Comparison of ENCODE assay signal across 8 cellular contexts in genomic region chr3:57007513-57008415, GRCh38. TPM values are rescaled to one million over a fixed set of nuclear protein-coding genes. Genes with fewer than 3 reads are reported as not detected.
DNase-seq lines count a peak whose midpoint lies in the region; ATAC-seq, FAIRE-seq and TF ChIP-seq lines count a peak whose summit lies in the region.

No MANE protein-coding gene starts in this region.

- H3K27ac ChIP-seq in SK-N-SH (ENCODE audit: low read depth in 2 of 2, low read length in 1 of 2) (peak overlapping the region; percentile 84 to 85), fibroblast of lung (ENCODE audit: insufficient read depth, low read length) (peak overlapping the region; percentile 85), osteoblast (ENCODE audit: low read depth, low read length) (peak overlapping the region; percentile 78)

- H3K36me3 ChIP-seq in SK-N-SH (replicated peaks in 1 of 2; ENCODE audit: control insufficient read depth in 1 of 2, insufficient read depth in 2 of 2, low read length in 1 of 2): no peaks in the 10 kb centered on the region
- no peaks in the 10 kb centered on the region for H3K36me3 ChIP-seq in fibroblast of lung (ENCODE audit: control insufficient read depth, insufficient read depth, low read length)
- no peaks in the 10 kb centered on the region for H3K36me3 ChIP-seq in osteoblast (ENCODE audit: insufficient read depth, low read length)

- H3K79me2 ChIP-seq in SK-N-SH (ENCODE audit: insufficient read depth) (no peaks in the 10 kb centered on the region; the same call in 1 of the 2 replicates), fibroblast of lung (ENCODE audit: control insufficient read depth, insufficient read depth, low read length) (no peaks in the 10 kb centered on the region), osteoblast (ENCODE audit: insufficient read depth, low read length) (no peaks in the 10 kb centered on the region)

- POLR2A ChIA-PET in SK-N-SH (lab: Yijun Ruan, JAX): interaction anchor here (0.6 kb wide), 1 partner anchor 75 kb away, joined by 4 read pairs; no protein-coding TSS in a partner anchor

- no peaks in the 10 kb centered on the region for H4K20me1 ChIP-seq in SK-N-SH (ENCODE audit: insufficient read depth)
- no peaks in the 10 kb centered on the region for H4K20me1 ChIP-seq in fibroblast of lung (ENCODE audit: control insufficient read depth, extremely low read depth, insufficient read depth, low read length)
- no peaks in the 10 kb centered on the region for H4K20me1 ChIP-seq in osteoblast (ENCODE audit: insufficient read depth, low read length)

- H3K9ac ChIP-seq in SK-N-SH: peak overlapping the region; percentile 53
- no peak overlapping the region for H3K9ac ChIP-seq in fibroblast of lung (ENCODE audit: insufficient read depth, low read length)

- CTCF ChIA-PET in SK-N-SH (lab: Yijun Ruan, JAX): interaction anchor here (0.6 to 6.7 kb wide), 6 partner anchors 12 to 305 kb away, joined by 3 to 57 read pairs (median 3); partner anchors contain the start of gene ARHGEF3

- peaks cover 19 to 42% of the 10 kb centered on the region in 2 experiments for H3K4me1 ChIP-seq in SK-N-SH (ENCODE audit: control insufficient read depth in 1 of 2, insufficient read depth in 2 of 2, low read depth in 1 of 2, low read length in 1 of 2)
- peaks cover 13% of the 10 kb centered on the region for H3K4me1 ChIP-seq in fibroblast of lung (ENCODE audit: control insufficient read depth, extremely low read depth, insufficient read depth, low read length)
- peaks cover 28% of the 10 kb centered on the region for H3K4me1 ChIP-seq in osteoblast (ENCODE audit: insufficient read depth, low read length)

- DNase-seq in ELF-1 (ENCODE audit: low read depth, low spot score) (peak; percentile 78), SK-N-SH (no peak), fibroblast of lung (ENCODE audit: low read depth in 2 of 2) (peak; percentile 91 to 92), osteoblast (ENCODE audit: insufficient read length, low spot score, missing footprints) (peak; percentile 96), frontal cortex (ENCODE audit: low spot score in 2 of 2) (no peak), SIG-M5 treated with dmso at 0.1 percent for 504 hours (lab: John Stamatoyannopoulos, UW; ENCODE audit: unreplicated experiment) (no peak), NK-92 (lab: John Stamatoyannopoulos, UW; ENCODE audit: unreplicated experiment) (no peak)

- no peak; the same call in 1 of the 2 replicates for TF ChIP-seq RAD21 in SK-N-SH (IDR thresholded peaks at IDR 0.05; ENCODE audit: low read length)

- H3K9me3 ChIP-seq in SK-N-SH (no peaks in the 10 kb centered on the region), fibroblast of lung (ENCODE audit: control insufficient read depth, insufficient read depth, low read depth, low read length) (no peaks in the 10 kb centered on the region), osteoblast (ENCODE audit: low read depth, low read length) (peaks cover 2% of the 10 kb centered on the region)

- peak in 1 of 2 experiments; percentile 32; a peak in 1 of 4 replicates for TF ChIP-seq EP300 in SK-N-SH (IDR thresholded peaks at IDR 0.05; ENCODE audit: borderline replicate concordance in 1 of 2, low read depth in 1 of 2, low read length in 1 of 2)

- H2AFZ ChIP-seq in SK-N-SH (ENCODE audit: low read depth) (peak overlapping the region; percentile 91), fibroblast of lung (ENCODE audit: low read length) (peak overlapping the region; percentile 50), osteoblast (ENCODE audit: low read length) (peak overlapping the region; percentile 77)

- H3K4me2 ChIP-seq in SK-N-SH: peak overlapping the region; percentile 78
- peak overlapping the region; percentile 78 for H3K4me2 ChIP-seq in fibroblast of lung (ENCODE audit: extremely low read depth, insufficient read depth, low read length)
- H3K4me2 ChIP-seq in osteoblast (ENCODE audit: insufficient read depth, low read length): peak overlapping the region; percentile 72

- WGBS in SK-N-SH (ENCODE audit: low lambda C conversion rate): 39% methylated on average over 16 of the region's 18 CpGs

- ATAC-seq in HG03108 (IDR thresholded peaks at IDR 0.05; ENCODE audit: unreplicated experiment): no peak

- H3K9me2 ChIP-seq in SK-N-SH: no peaks in the 10 kb centered on the region

- peaks cover 16% of the 10 kb centered on the region for H3F3A ChIP-seq in SK-N-SH (replicated peaks; ENCODE audit: insufficient read depth)

- TF ChIP-seq CTCF in SK-N-SH (IDR thresholded peaks at IDR 0.05) (no peak), fibroblast of lung (conservative IDR thresholded peaks at IDR 0.05 in 1 of 2, IDR thresholded peaks at IDR 0.05 in 1 of 2; ENCODE audit: low read depth in 1 of 2, low read length in 2 of 2) (no peak), osteoblast (IDR thresholded peaks at IDR 0.05; ENCODE audit: extremely low read depth, low read depth, low read length) (no peak)

- no peak for FAIRE-seq in frontal cortex (lab: Jason Lieb, UNC)

- H3K27me3 ChIP-seq in SK-N-SH (ENCODE audit: insufficient read depth) (no peaks in the 10 kb centered on the region), fibroblast of lung (ENCODE audit: control insufficient read depth, insufficient read depth, low read length) (no peaks in the 10 kb centered on the region), osteoblast (ENCODE audit: insufficient read depth, low read length) (no peaks in the 10 kb centered on the region)

- H3K4me3 ChIP-seq in SK-N-SH (ENCODE audit: low read depth in 2 of 2, low read length in 1 of 2) (peak overlapping the region in 1 of 2 experiments; percentile 38; a peak in 2 of 4 replicates), fibroblast of lung (replicated peaks in 1 of 4; ENCODE audit: control extremely low read depth in 1 of 4, insufficient read depth in 1 of 4, low read depth in 3 of 4, low read length in 4 of 4) (peak overlapping the region; percentile 12 to 22 (median 16)), osteoblast (ENCODE audit: insufficient read depth, low read length) (peak overlapping the region; percentile 32)

TF ChIP-seq in SK-N-SH, 30 proteins besides CTCF, POLR2A, EP300 and RAD21:
- TF ChIP-seq CHD2 (IDR thresholded peaks at IDR 0.05; ENCODE audit: low read length, partially characterized antibody) (no peak), NFIC (IDR thresholded peaks at IDR 0.05; ENCODE audit: borderline replicate concordance) (peak; percentile 26; the same call in 1 of the 2 replicates), PBX3 (IDR thresholded peaks at IDR 0.05) (peak; percentile 63), IRF3 (IDR thresholded peaks at IDR 0.05; ENCODE audit: low read depth, low read length) (no peak), FOXM1 (IDR thresholded peaks at IDR 0.05; ENCODE audit: low read depth) (no peak), POLR2AphosphoS5 (IDR thresholded peaks at IDR 0.05; ENCODE audit: low read depth, low read length) (0 out of 2 replicates have a peak, but pooled peaks have one; percentile 23), USF1 (IDR thresholded peaks at IDR 0.05; ENCODE audit: borderline replicate concordance, low read depth) (0 out of 2 replicates have a peak, but pooled peaks have one; percentile 37), MXI1 (IDR thresholded peaks at IDR 0.05; ENCODE audit: low read depth, low read length) (0 out of 2 replicates have a peak, but pooled peaks have one; percentile 24), MAX (IDR thresholded peaks at IDR 0.05; ENCODE audit: low read depth) (peak; percentile 85; the same call in 1 of the 2 replicates), FOXJ3 (CRISPR knock-in tag; IDR thresholded peaks at IDR 0.05) (no peak), TCF12 (IDR thresholded peaks at IDR 0.05) (peak; percentile 68), TAF1 (IDR thresholded peaks at IDR 0.05; ENCODE audit: borderline replicate concordance, low read depth, low read length) (peak; percentile 41; the same call in 1 of the 2 replicates), ELF1 (IDR thresholded peaks at IDR 0.05) (peak; percentile 72), FOSL2 (IDR thresholded peaks at IDR 0.05; ENCODE audit: borderline replicate concordance, low read depth) (peak; percentile 91), JUND (IDR thresholded peaks at IDR 0.05) (peak; percentile 87)

RNA-seq across cellular contexts. Expression of gene SPATA12, which starts 52.7 kb away (rescaled TPM):
- 0.24 and 0.33 TPM in 2 replicates for polyA plus RNA-seq in SK-N-SH (2012; rRNA removed)
- 0.29 and 0.32 TPM in 2 replicates for polyA plus RNA-seq in SK-N-SH (2012; cell fraction: cytosol; rRNA removed)
- 0.13 and 0.24 TPM in 2 replicates for polyA plus RNA-seq in SK-N-SH (2012; cell fraction: nucleus; rRNA removed)
- total RNA-seq in fibroblast of lung: not detected in 2 replicates
- 0.02 TPM in 1 of 2 replicates, not detected in the other for polyA plus RNA-seq in fibroblast of lung
- polyA plus RNA-seq in fibroblast of lung (2012): 0.06 TPM in 1 of 2 replicates, not detected in the other
- not detected in 2 replicates for polyA minus RNA-seq in fibroblast of lung (ENCODE audit: low replicate concordance)
- total RNA-seq in osteoblast: not detected in 2 replicates
- total RNA-seq in frontal cortex: not detected

Comparison
In these comparisons a context has a peak if more than half of its experiments do, and no peak if none do; other contexts are left out.
1. DNase-seq: peak in ELF-1 (single experiment), fibroblast of lung (2 of 2) and osteoblast (single experiment); none in SK-N-SH (single experiment), frontal cortex (0 of 2), SIG-M5 treated with dmso at 0.1 percent for 504 hours (single experiment) and NK-92 (single experiment).
2. Peak in every context shown above with its lines, with median percentiles within 50 percentile points of each other: H2AFZ ChIP-seq, H3K27ac ChIP-seq and H3K4me2 ChIP-seq.